15 cellular contexts compared by ENCODE assay signal in genomic region chr14:95386536-95386935, GRCh38.
DNase-seq lines count a peak whose midpoint lies in the region; ATAC-seq and TF ChIP-seq lines count a peak whose summit lies in the region.
"Had no signal": no experiment of that assay in that cellular context is flagged by ENCODE, and none has a peak within 500 bp of the region (broad histone marks: within the 10 kb centered on the region; RNA-seq: fewer than 3 reads in every experiment).

No MANE protein-coding gene starts in this region.

- H3K27me3 ChIP-seq in H7 (ENCODE audit: control insufficient read depth, insufficient read depth, low read length), result no peaks in the 10 kb centered on the region

- POLR2A ChIA-PET in WTC11 (lab: Charles Lee), result no interaction called here

- H3K36me3 ChIP-seq in H7 (replicated peaks; ENCODE audit: control insufficient read depth, insufficient read depth, low read length), result no peaks in the 10 kb centered on the region

- H3K9me3 Mint-ChIP-seq in WTC11 (peaks cover 19% of the 10 kb centered on the region), progenitor cell of endocrine pancreas (ENCODE audit: low read depth) (peaks cover 2% of the 10 kb centered on the region)

- CTCF ChIA-PET in WTC11 (lab: Charles Lee), result interaction anchor here (1.2 kb wide), 1 partner anchor 25 kb away, joined by 7 read pairs; no protein-coding TSS in a partner anchor

- H3K4me1 Mint-ChIP-seq in WTC11, result peaks cover 3% of the 10 kb centered on the region; the same call in 1 of the 2 replicates
- no peaks in the 10 kb centered on the region for H3K4me1 Mint-ChIP-seq in progenitor cell of endocrine pancreas (ENCODE audit: low read depth)
- H3K4me1 Mint-ChIP-seq: CD8-positive, alpha-beta memory T cell had no signal

- DNase-seq in H7 (peak; percentile 51), WTC11 (ENCODE audit: low spot score) (peak; percentile 22), iPS-NIHi7 (ENCODE audit: extremely low spot score) (peak; percentile 49), progenitor cell of endocrine pancreas (ENCODE audit: low spot score, unreplicated experiment) (no peak), SHP77 (lab: John Stamatoyannopoulos, UW) (no peak), NCI-H128 (lab: John Stamatoyannopoulos, UW; ENCODE audit: unreplicated experiment) (no peak)
- DNase-seq: Caco-2; CD8-positive, alpha-beta memory T cell; DND-41; GF-D8; GOT3; HCEC 1CT had no signal

- peaks cover 7% of the 10 kb centered on the region; the same call in 1 of the 2 replicates for H3K36me3 Mint-ChIP-seq in WTC11
- no peaks in the 10 kb centered on the region for H3K36me3 Mint-ChIP-seq in progenitor cell of endocrine pancreas (ENCODE audit: insufficient read depth)

- H3K4me3 ChIP-seq in H7 (ENCODE audit: insufficient read depth, low read depth, low read length), result no peak overlapping the region
- H3K4me3 ChIP-seq: A549, K562 had no signal

- ATAC-seq in WTC11 (peak; percentile 58), HG02981 (IDR thresholded peaks at IDR 0.05; ENCODE audit: unreplicated experiment) (no peak)
- ATAC-seq: A549, K562 had no signal

- TF ChIP-seq CTCF in WTC11 (IDR thresholded peaks at IDR 0.05), result no peak
- no peak for TF ChIP-seq CTCF in progenitor cell of endocrine pancreas (IDR thresholded peaks at IDR 0.05; ENCODE audit: unreplicated experiment)

- H3K4me3 Mint-ChIP-seq in WTC11 (no peak overlapping the region), progenitor cell of endocrine pancreas (ENCODE audit: low read depth) (no peak overlapping the region)
- H3K4me3 Mint-ChIP-seq: CD8-positive, alpha-beta memory T cell had no signal

- peaks cover 2% of the 10 kb centered on the region; the same call in 1 of the 2 replicates for H3K27me3 Mint-ChIP-seq in WTC11 (ENCODE audit: low read depth)
- peaks cover 34% of the 10 kb centered on the region for H3K27me3 Mint-ChIP-seq in progenitor cell of endocrine pancreas

- H3K27ac Mint-ChIP-seq in WTC11, result no peak overlapping the region
- peak overlapping the region; percentile 18 for H3K27ac Mint-ChIP-seq in progenitor cell of endocrine pancreas
- H3K27ac Mint-ChIP-seq: CD8-positive, alpha-beta memory T cell had no signal

TF ChIP-seq in WTC11, 78 proteins besides CTCF, POLR2A, EP300 and RAD21:
- TF ChIP-seq AFF4 (CRISPR knock-in tag; IDR thresholded peaks at IDR 0.05; ENCODE audit: borderline replicate concordance) (no peak), ZNF423 (CRISPR knock-in tag; IDR thresholded peaks at IDR 0.05) (0 out of 2 replicates have a peak, but pooled peaks have one; percentile 29)

Comparison
In these comparisons a context has a peak if more than half of its experiments do, and no peak if none do; other contexts are left out.
1. DNase-seq: peak in H7 (single experiment), WTC11 (single experiment) and iPS-NIHi7 (single experiment); none in progenitor cell of endocrine pancreas (single experiment), SHP77 (0 of 2) and NCI-H128 (single experiment).